ENCODE assay signal across 13 cellular contexts in genomic region chr4:3303840-3304715, GRCh38. TPM values are rescaled to one million over a fixed set of nuclear protein-coding genes. Genes with fewer than 3 reads are reported as not detected.
DNase-seq lines count a peak whose midpoint lies in the region; ATAC-seq and TF ChIP-seq lines count a peak whose summit lies in the region.
"Had no signal": no experiment of that assay in that cellular context is flagged by ENCODE, and none has a peak within 500 bp of the region (broad histone marks: within the 10 kb centered on the region; RNA-seq: fewer than 3 reads in every experiment).

No MANE protein-coding gene starts in this region.

- TF ChIP-seq CTCF in tibial artery (IDR thresholded peaks at IDR 0.05), result no peak

- H3K27ac ChIP-seq in caudate nucleus (ENCODE audit: low read depth, low read length) (peak overlapping the region; percentile 37), tibial artery (no peak overlapping the region)
- H3K27ac ChIP-seq: RWPE1 had no signal

- H3K27me3 ChIP-seq in tibial artery, result no peaks in the 10 kb centered on the region

- no peak for DNase-seq in activated naive CD8-positive, alpha-beta T cell treated with anti-CD3 and anti-CD28 coated beads, Interleukin-2, amount 10 ng/mL, durations not matched to agents 7 days and 5 days
- no peak for DNase-seq in activated naive CD8-positive, alpha-beta T cell treated with anti-CD3 and anti-CD28 coated beads for 36 hours
- DNase-seq in caudate nucleus (lab: John Stamatoyannopoulos, UW) (peak in 1 of 61 donors; percentile 18), memory B cell (ENCODE audit: low spot score in 2 of 2) (no peak), tibial artery (peak; percentile 17 to 44), cerebellar nuclear complex (lab: John Stamatoyannopoulos, UW) (no peak)
- no peak for DNase-seq in stimulated activated naive B cell treated with anti-CD40 and anti-IgM and Interleukin-4, amounts not matched to agents 10 μg/mL and 1 μg/mL and 100 μg/mL, for 72 hours
- DNase-seq in activated CD4-positive, alpha-beta T cell treated with anti-CD3 and anti-CD28 coated beads, Interleukin-2, amount 50 U/mL, for 4 hours, result no peak
- DNase-seq: AML-193; stimulated activated CD4-positive, alpha-beta T cell treated with anti-CD3 and anti-CD28 coated beads, Interleukin-1b, Interleukin-23, amount 100 ng/mL, for 48 hours had no signal

- H3K9me3 Mint-ChIP-seq in activated naive CD8-positive, alpha-beta T cell treated with anti-CD3 and anti-CD28 coated beads, Interleukin-2, amount 10 ng/mL, durations not matched to agents 7 days and 5 days, result no peaks in the 10 kb centered on the region
- H3K9me3 Mint-ChIP-seq in activated naive CD8-positive, alpha-beta T cell treated with anti-CD3 and anti-CD28 coated beads for 36 hours, result no peaks in the 10 kb centered on the region
- no peaks in the 10 kb centered on the region for H3K9me3 Mint-ChIP-seq in memory B cell
- no peaks in the 10 kb centered on the region for H3K9me3 Mint-ChIP-seq in stimulated activated naive B cell treated with anti-CD40 and anti-IgM and Interleukin-4, amounts not matched to agents 10 μg/mL and 1 μg/mL and 100 μg/mL, for 72 hours
- H3K9me3 Mint-ChIP-seq: activated naive CD4-positive, alpha-beta T cell treated with anti-CD3 and anti-CD28 coated beads, Interleukin-2, amount 10 ng/mL, durations not matched to agents 7 days and 5 days; stimulated activated naive CD8-positive, alpha-beta T cell treated with anti-CD3 and anti-CD28 coated beads, Interleukin-15, Interleukin-2, amounts not matched to agents 100 ng/mL and 50 ng/mL, for 24 hours had no signal

- H3K27ac Mint-ChIP-seq in activated naive CD8-positive, alpha-beta T cell treated with anti-CD3 and anti-CD28 coated beads, Interleukin-2, amount 10 ng/mL, durations not matched to agents 7 days and 5 days, result no peak overlapping the region
- H3K27ac Mint-ChIP-seq in activated naive CD8-positive, alpha-beta T cell treated with anti-CD3 and anti-CD28 coated beads for 36 hours, result no peak overlapping the region
- H3K27ac Mint-ChIP-seq in memory B cell, result peak overlapping the region; percentile 91
- no peak overlapping the region for H3K27ac Mint-ChIP-seq in stimulated activated naive B cell treated with anti-CD40 and anti-IgM and Interleukin-4, amounts not matched to agents 10 μg/mL and 1 μg/mL and 100 μg/mL, for 72 hours

- H3K27me3 Mint-ChIP-seq in activated naive CD8-positive, alpha-beta T cell treated with anti-CD3 and anti-CD28 coated beads, Interleukin-2, amount 10 ng/mL, durations not matched to agents 7 days and 5 days, result peaks cover 49% of the 10 kb centered on the region
- peaks cover 42% of the 10 kb centered on the region for H3K27me3 Mint-ChIP-seq in activated naive CD8-positive, alpha-beta T cell treated with anti-CD3 and anti-CD28 coated beads for 36 hours
- H3K27me3 Mint-ChIP-seq in memory B cell, result peaks cover 6% of the 10 kb centered on the region
- H3K27me3 Mint-ChIP-seq in stimulated activated naive B cell treated with anti-CD40 and anti-IgM and Interleukin-4, amounts not matched to agents 10 μg/mL and 1 μg/mL and 100 μg/mL, for 72 hours, result peaks cover 5% of the 10 kb centered on the region in 2 donors

- H3K4me1 ChIP-seq in tibial artery, result peaks cover 0 to 42% (median 10%) of the 10 kb centered on the region in 4 donors

- H3K4me1 Mint-ChIP-seq in activated naive CD8-positive, alpha-beta T cell treated with anti-CD3 and anti-CD28 coated beads, Interleukin-2, amount 10 ng/mL, durations not matched to agents 7 days and 5 days, result peaks cover 37% of the 10 kb centered on the region
- peaks cover 38% of the 10 kb centered on the region for H3K4me1 Mint-ChIP-seq in activated naive CD8-positive, alpha-beta T cell treated with anti-CD3 and anti-CD28 coated beads for 36 hours
- H3K4me1 Mint-ChIP-seq in memory B cell, result peaks cover 23% of the 10 kb centered on the region
- H3K4me1 Mint-ChIP-seq in stimulated activated naive B cell treated with anti-CD40 and anti-IgM and Interleukin-4, amounts not matched to agents 10 μg/mL and 1 μg/mL and 100 μg/mL, for 72 hours, result peaks cover 39 to 46% of the 10 kb centered on the region in 2 donors

- no peak for ATAC-seq in activated naive CD8-positive, alpha-beta T cell treated with anti-CD3 and anti-CD28 coated beads, Interleukin-2, amount 10 ng/mL, durations not matched to agents 7 days and 5 days (ENCODE audit: low read depth)
- no peak for ATAC-seq in memory B cell (ENCODE audit: low read depth)
- no peak for ATAC-seq in stimulated activated naive B cell treated with anti-CD40 and anti-IgM and Interleukin-4, amounts not matched to agents 10 μg/mL and 1 μg/mL and 100 μg/mL, for 72 hours (replicated peaks)

- no peaks in the 10 kb centered on the region for H3K36me3 ChIP-seq in tibial artery

- no peaks in the 10 kb centered on the region for H3K36me3 Mint-ChIP-seq in activated naive CD8-positive, alpha-beta T cell treated with anti-CD3 and anti-CD28 coated beads, Interleukin-2, amount 10 ng/mL, durations not matched to agents 7 days and 5 days
- H3K36me3 Mint-ChIP-seq in activated naive CD8-positive, alpha-beta T cell treated with anti-CD3 and anti-CD28 coated beads for 36 hours, result no peaks in the 10 kb centered on the region
- peaks cover 2% of the 10 kb centered on the region for H3K36me3 Mint-ChIP-seq in memory B cell
- H3K36me3 Mint-ChIP-seq in stimulated activated naive B cell treated with anti-CD40 and anti-IgM and Interleukin-4, amounts not matched to agents 10 μg/mL and 1 μg/mL and 100 μg/mL, for 72 hours, result no peaks in the 10 kb centered on the region
- H3K36me3 Mint-ChIP-seq: activated naive CD4-positive, alpha-beta T cell treated with anti-CD3 and anti-CD28 coated beads, Interleukin-2, amount 10 ng/mL, durations not matched to agents 7 days and 5 days had no signal

- no peaks in the 10 kb centered on the region for H3K9me3 ChIP-seq in tibial artery

- no peak overlapping the region for H3K4me3 ChIP-seq in tibial artery

- intact Hi-C loops in tibial artery (cut with DNase I; ENCODE audit: low total_unique reads), result no loop called here

- peak overlapping the region; percentile 45 for H3K4me3 Mint-ChIP-seq in activated naive CD8-positive, alpha-beta T cell treated with anti-CD3 and anti-CD28 coated beads, Interleukin-2, amount 10 ng/mL, durations not matched to agents 7 days and 5 days
- no peak overlapping the region for H3K4me3 Mint-ChIP-seq in activated naive CD8-positive, alpha-beta T cell treated with anti-CD3 and anti-CD28 coated beads for 36 hours
- H3K4me3 Mint-ChIP-seq in memory B cell, result no peak overlapping the region
- no peak overlapping the region for H3K4me3 Mint-ChIP-seq in stimulated activated naive B cell treated with anti-CD40 and anti-IgM and Interleukin-4, amounts not matched to agents 10 μg/mL and 1 μg/mL and 100 μg/mL, for 72 hours

- POLR2A ChIA-PET in activated naive CD8-positive, alpha-beta T cell treated with anti-CD3 and anti-CD28 coated beads, Interleukin-2, amount 10 ng/mL, durations not matched to agents 7 days and 5 days (lab: Charles Lee), result interaction anchor here (0.6 kb wide), 1 partner anchor 25 kb away, joined by 3 read pairs; no protein-coding TSS in a partner anchor

RNA-seq across cellular contexts. Expression of gene RGS12, which starts 11.3 kb away (rescaled TPM):
- 1 to 10 TPM; 5.0 to 5.3 TPM for total RNA-seq in activated naive CD8-positive, alpha-beta T cell treated with anti-CD3 and anti-CD28 coated beads, Interleukin-2, amount 10 ng/mL, durations not matched to agents 7 days and 5 days
- total RNA-seq in activated naive CD8-positive, alpha-beta T cell treated with anti-CD3 and anti-CD28 coated beads for 36 hours, result 1 to 10 TPM; 1.7 to 2.9 TPM

RNA-seq across cellular contexts. Expression of gene MSANTD1, which starts 55.1 kb away (rescaled TPM):
- total RNA-seq in activated naive CD8-positive, alpha-beta T cell treated with anti-CD3 and anti-CD28 coated beads, Interleukin-2, amount 10 ng/mL, durations not matched to agents 7 days and 5 days, result 1 to 10 TPM; 1.3 to 1.4 TPM
- under 1 TPM; 0.24 to 0.37 TPM for total RNA-seq in activated naive CD8-positive, alpha-beta T cell treated with anti-CD3 and anti-CD28 coated beads for 36 hours

Comparison
In these comparisons a context has a peak if more than half of its experiments do, and no peak if none do; other contexts are left out.
1. DNase-seq: peak in tibial artery (2 of 2); none in activated naive CD8-positive, alpha-beta T cell treated with anti-CD3 and anti-CD28 coated beads, Interleukin-2, amount 10 ng/mL, durations not matched to agents 7 days and 5 days (single experiment), activated naive CD8-positive, alpha-beta T cell treated with anti-CD3 and anti-CD28 coated beads for 36 hours (single experiment), memory B cell (0 of 2), stimulated activated naive B cell treated with anti-CD40 and anti-IgM and Interleukin-4, amounts not matched to agents 10 μg/mL and 1 μg/mL and 100 μg/mL, for 72 hours (single experiment), activated CD4-positive, alpha-beta T cell treated with anti-CD3 and anti-CD28 coated beads, Interleukin-2, amount 50 U/mL, for 4 hours (0 of 2) and cerebellar nuclear complex (0 of 2).